In the genomic region with DNA sequence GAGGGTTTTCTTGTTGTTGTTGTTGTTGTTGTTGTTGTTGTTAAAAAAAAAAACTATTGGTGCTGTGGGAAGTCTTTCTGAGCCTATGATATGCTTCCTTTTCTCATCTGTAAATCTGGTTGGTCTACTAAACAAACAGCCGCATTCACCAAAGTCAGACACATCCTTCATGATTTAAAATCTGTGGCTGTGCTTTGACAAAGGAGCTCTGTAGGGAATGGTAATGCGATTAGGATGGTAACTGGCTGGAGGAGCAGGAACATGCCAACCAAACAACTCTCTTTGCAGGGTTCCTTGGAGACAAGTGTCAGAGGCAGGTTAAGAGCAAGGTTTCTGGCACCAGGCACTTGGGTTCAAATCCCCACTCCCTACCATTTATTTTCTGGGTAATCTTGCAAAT, we compare ENCODE assay signal across 15 cellular contexts. TPM values are rescaled to one million over a fixed set of nuclear protein-coding genes. Genes with fewer than 3 reads are reported as not detected.
DNase-seq lines count a peak whose midpoint lies in the region; ATAC-seq and FAIRE-seq lines count a peak whose summit lies in the region.
"Had no signal": no experiment of that assay in that cellular context is flagged by ENCODE, and none has a peak within 500 bp of the region (broad histone marks: within the 10 kb centered on the region; RNA-seq: fewer than 3 reads in every experiment).

No MANE protein-coding gene starts in this region.

- intact Hi-C loops in activated T-helper 2 cell treated with anti-CD3 and anti-CD28 coated beads, Interferon-gamma antibody, Interleukin-2, Interleukin-4, amounts not matched to agents 10 μg/mL and 5 μg/mL and 100 μg/mL, durations not matched to agents 14 hours and 24 hours and 36 hours (cut with micrococcal nuclease): no loop called here

- FAIRE-seq in GM19239 (lab: Jason Lieb, UNC): no peak

- peaks cover 5% of the 10 kb centered on the region for H3K36me3 Mint-ChIP-seq in activated T-helper 2 cell treated with anti-CD3 and anti-CD28 coated beads, Interferon-gamma antibody, Interleukin-2, Interleukin-4, amounts not matched to agents 10 μg/mL and 5 μg/mL and 100 μg/mL, durations not matched to agents 14 hours and 24 hours and 36 hours (ENCODE audit: low read depth)
- no peaks in the 10 kb centered on the region for H3K36me3 Mint-ChIP-seq in natural killer cell treated with Interleukin-12 subunit alpha and Interleukin-12 subunit beta and Interleukin-15 and Interleukin-18, amount 100 ng/mL, for 72 hours
- H3K36me3 Mint-ChIP-seq: brain had no signal

- H3K4me3 Mint-ChIP-seq in activated T-helper 2 cell treated with anti-CD3 and anti-CD28 coated beads, Interferon-gamma antibody, Interleukin-2, Interleukin-4, amounts not matched to agents 10 μg/mL and 5 μg/mL and 100 μg/mL, durations not matched to agents 14 hours and 24 hours and 36 hours (ENCODE audit: low read depth): no peak overlapping the region
- H3K4me3 Mint-ChIP-seq in natural killer cell treated with Interleukin-12 subunit alpha and Interleukin-12 subunit beta and Interleukin-15 and Interleukin-18, amount 100 ng/mL, for 72 hours: peak overlapping the region; percentile 59

- H3K4me1 Mint-ChIP-seq in activated T-helper 2 cell treated with anti-CD3 and anti-CD28 coated beads, Interferon-gamma antibody, Interleukin-2, Interleukin-4, amounts not matched to agents 10 μg/mL and 5 μg/mL and 100 μg/mL, durations not matched to agents 14 hours and 24 hours and 36 hours (ENCODE audit: low read depth): peaks cover 39% of the 10 kb centered on the region
- H3K4me1 Mint-ChIP-seq in natural killer cell treated with Interleukin-12 subunit alpha and Interleukin-12 subunit beta and Interleukin-15 and Interleukin-18, amount 100 ng/mL, for 72 hours (ENCODE audit: low read depth in 2 of 2): peaks cover 33 to 43% of the 10 kb centered on the region in 2 donors

- peak; percentile 12 for ATAC-seq in HG03025 (IDR thresholded peaks at IDR 0.05; ENCODE audit: low FRiP score, unreplicated experiment)
- no peak for ATAC-seq in natural killer cell treated with Interleukin-12 subunit alpha and Interleukin-12 subunit beta and Interleukin-15 and Interleukin-18, amount 100 ng/mL, for 72 hours
- ATAC-seq in GM19452 (IDR thresholded peaks at IDR 0.05; ENCODE audit: unreplicated experiment): no peak

- peaks cover 4% of the 10 kb centered on the region for H3K9me3 Mint-ChIP-seq in activated T-helper 2 cell treated with anti-CD3 and anti-CD28 coated beads, Interferon-gamma antibody, Interleukin-2, Interleukin-4, amounts not matched to agents 10 μg/mL and 5 μg/mL and 100 μg/mL, durations not matched to agents 14 hours and 24 hours and 36 hours
- peaks cover 5% of the 10 kb centered on the region for H3K9me3 Mint-ChIP-seq in natural killer cell treated with Interleukin-12 subunit alpha and Interleukin-12 subunit beta and Interleukin-15 and Interleukin-18, amount 100 ng/mL, for 72 hours

- H3K27me3 Mint-ChIP-seq in activated T-helper 2 cell treated with anti-CD3 and anti-CD28 coated beads, Interferon-gamma antibody, Interleukin-2, Interleukin-4, amounts not matched to agents 10 μg/mL and 5 μg/mL and 100 μg/mL, durations not matched to agents 14 hours and 24 hours and 36 hours (ENCODE audit: low read depth): no peaks in the 10 kb centered on the region
- no peaks in the 10 kb centered on the region for H3K27me3 Mint-ChIP-seq in natural killer cell treated with Interleukin-12 subunit alpha and Interleukin-12 subunit beta and Interleukin-15 and Interleukin-18, amount 100 ng/mL, for 72 hours

- peak; percentile 4 for DNase-seq in NCI-H146 (lab: John Stamatoyannopoulos, UW)
- no peak for DNase-seq in NCI-H146 treated with DMSO at 0.1 percent for 48 hours (lab: John Stamatoyannopoulos, UW; ENCODE audit: unreplicated experiment)
- no peak for DNase-seq in activated T-helper 2 cell treated with anti-CD3 and anti-CD28 coated beads, Interferon-gamma antibody, Interleukin-2, Interleukin-4, amounts not matched to agents 10 μg/mL and 5 μg/mL and 100 μg/mL, durations not matched to agents 14 hours and 24 hours and 36 hours (ENCODE audit: low spot score)
- no peak for DNase-seq in natural killer cell treated with Interleukin-12 subunit alpha and Interleukin-12 subunit beta and Interleukin-15 and Interleukin-18, amount 100 ng/mL, for 72 hours (ENCODE audit: low spot score)
- no peak for DNase-seq in GM19239 (ENCODE audit: insufficient read length, low spot score)
- no peak for DNase-seq in stimulated activated CD4-positive, alpha-beta T cell treated with anti-CD3 and anti-CD28 coated beads, Interleukin-15, amount 100 ng/mL, for 24 hours
- DNase-seq: activated CD4-positive, alpha-beta T cell treated with anti-CD3 and anti-CD28 coated beads, Interleukin-2, amount 50 U/mL, for 48 hours; esophagus squamous epithelium; HCEC 1CT; posterior cingulate gyrus; Right ventricle myocardium superior; upper lobe of left lung had no signal

- H3K27ac Mint-ChIP-seq in activated T-helper 2 cell treated with anti-CD3 and anti-CD28 coated beads, Interferon-gamma antibody, Interleukin-2, Interleukin-4, amounts not matched to agents 10 μg/mL and 5 μg/mL and 100 μg/mL, durations not matched to agents 14 hours and 24 hours and 36 hours: peak overlapping the region; percentile 51
- H3K27ac Mint-ChIP-seq in natural killer cell treated with Interleukin-12 subunit alpha and Interleukin-12 subunit beta and Interleukin-15 and Interleukin-18, amount 100 ng/mL, for 72 hours: peak overlapping the region; percentile 84 to 90

RNA-seq across cellular contexts. Expression of a gene that starts 14.9 kb away (rescaled TPM):
- total RNA-seq in activated T-helper 2 cell treated with anti-CD3 and anti-CD28 coated beads, Interferon-gamma antibody, Interleukin-2, Interleukin-4, amounts not matched to agents 10 μg/mL and 5 μg/mL and 100 μg/mL, durations not matched to agents 14 hours and 24 hours and 36 hours: 17.9 and 19.2 TPM in 2 replicates
- total RNA-seq in natural killer cell treated with Interleukin-12 subunit alpha and Interleukin-12 subunit beta and Interleukin-15 and Interleukin-18, amount 100 ng/mL, for 72 hours: 10 to 100 TPM; 19.9 to 22.6 TPM
